Comparison of ENCODE assay signal across 9 cellular contexts in the genomic region with DNA sequence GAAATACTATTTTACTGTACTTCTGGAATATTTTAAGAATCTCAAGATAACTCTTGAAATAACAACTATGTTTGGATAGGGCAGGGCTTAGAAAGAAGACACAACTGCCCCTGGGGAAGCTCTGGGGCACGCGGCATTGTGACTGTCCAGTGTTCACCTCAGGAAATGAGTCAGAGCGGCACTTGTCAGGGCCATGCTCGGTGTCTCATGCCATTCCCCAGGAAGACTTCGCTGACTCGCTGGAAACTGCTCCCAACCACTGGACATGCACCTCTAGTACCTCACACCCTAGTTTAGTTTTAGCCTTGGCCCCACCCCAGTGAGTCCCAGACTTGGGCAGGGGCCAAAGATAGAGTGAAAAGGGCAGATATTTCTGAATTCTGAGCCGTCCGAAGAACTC.
DNase-seq lines count a peak whose midpoint lies in the region; ATAC-seq, FAIRE-seq and TF ChIP-seq lines count a peak whose summit lies in the region.
"Had no signal": no experiment of that assay in that cellular context is flagged by ENCODE, and none has a peak within 500 bp of the region (broad histone marks: within the 10 kb centered on the region; RNA-seq: fewer than 3 reads in every experiment).

No MANE protein-coding gene starts in this region.

- no peak for TF ChIP-seq RAD21 in K562 (CRISPR knock-in tag; conservative IDR thresholded peaks at IDR 0.05 in 1 of 2, IDR thresholded peaks at IDR 0.05 in 1 of 2)

- H3K9me1 ChIP-seq in K562 (ENCODE audit: control insufficient read depth, insufficient read depth, low read length), result peaks cover 5% of the 10 kb centered on the region

- H3K9me3 ChIP-seq in K562 (replicated peaks; ENCODE audit: control insufficient read depth, insufficient read depth, low read depth, low read length) (no peaks in the 10 kb centered on the region), tibial artery (no peaks in the 10 kb centered on the region)

- CTCF ChIA-PET in K562 (lab: Yijun Ruan, JAX; ENCODE audit: low intra/inter-chr PET ratio), result no interaction called here

- H3K27me3 ChIP-seq in K562 (ENCODE audit: control insufficient read depth in 2 of 2, insufficient read depth in 2 of 2, low read length in 2 of 2) (no peaks in the 10 kb centered on the region), tibial artery (no peaks in the 10 kb centered on the region)

- intact Hi-C loops in K562 (cut with micrococcal nuclease) (no loop called here), tibial artery (cut with DNase I; ENCODE audit: low total_unique reads) (loop anchor here (2.0 to 10.0 kb wide), 2 partner anchors 51 to 73 kb away; no protein-coding TSS in a partner anchor)

- WGBS in K562 (ENCODE audit: insufficient coverage, low coverage, missing lambda C conversion rate), result 61% methylated on average over 6 of the region's 8 CpGs

- ATAC-seq in K562 (no peak; the same call in 2 of the 3 replicates), HG03457 (IDR thresholded peaks at IDR 0.05; ENCODE audit: unreplicated experiment) (no peak)

- no peak overlapping the region for H3K4me3 ChIP-seq in K562
- no peak overlapping the region for H3K4me3 ChIP-seq in tibial artery

- H3K36me3 ChIP-seq in K562 (ENCODE audit: control insufficient read depth, insufficient read depth, low read length), result peaks cover 3% of the 10 kb centered on the region; the same call in 1 of the 3 replicates
- no peaks in the 10 kb centered on the region for H3K36me3 ChIP-seq in tibial artery

- TF ChIP-seq EP300 in K562 (IDR thresholded peaks at IDR 0.05; ENCODE audit: low read length), result no peak

- TF ChIP-seq CTCF in K562 (IDR thresholded peaks at IDR 0.05 in 2 of 3, conservative IDR thresholded peaks at IDR 0.05 in 1 of 3; ENCODE audit: insufficient read depth in 2 of 3, low read depth in 1 of 3, low read length in 3 of 3) (no peak), tibial artery (IDR thresholded peaks at IDR 0.05) (no peak)

- no peaks in the 10 kb centered on the region for H4K20me1 ChIP-seq in K562 (replicated peaks; ENCODE audit: control insufficient read depth, insufficient read depth, low read length)

- H3K4me1 ChIP-seq in K562 (replicated peaks in 1 of 2; ENCODE audit: control insufficient read depth in 2 of 2, insufficient read depth in 2 of 2, low read length in 2 of 2), result peaks cover 10 to 12% of the 10 kb centered on the region in 2 experiments; a peak in 2 of 5 replicates
- peaks cover 5 to 51% (median 38%) of the 10 kb centered on the region in 4 donors for H3K4me1 ChIP-seq in tibial artery

- POLR2A ChIA-PET in K562 (lab: Yijun Ruan, JAX), result no interaction called here

- H2AFZ ChIP-seq in K562 (ENCODE audit: low read depth, low read length), result no peak overlapping the region

- in situ Hi-C loops in K562 (cut with MboI), result no loop called here

- no peak for TF ChIP-seq POLR2A in K562 (conservative IDR thresholded peaks at IDR 0.05)

- no peak for FAIRE-seq in K562 (lab: Jason Lieb, UNC)

- H3K27ac ChIP-seq in K562 (ENCODE audit: extremely low read depth, low read depth, low read length) (no peak overlapping the region), tibial artery (peak overlapping the region; percentile 8 to 33)

- H3K4me2 ChIP-seq in K562 (ENCODE audit: insufficient read depth, low read length), result no peak overlapping the region

- no peak overlapping the region for H3K9ac ChIP-seq in K562 (ENCODE audit: insufficient read depth in 1 of 2, low read depth in 2 of 2, low read length in 2 of 2)

- no TSS peak for BruUV-seq in K562 (replicated peaks; lab: Mats Ljungman, UMichigan)

- no peaks in the 10 kb centered on the region for H3K79me2 ChIP-seq in K562 (ENCODE audit: control insufficient read depth, insufficient read depth, low read length)

- DNase-seq in LHCN-M2 (ENCODE audit: low read depth) (peak; percentile 66), K562 (ENCODE audit: extremely low read depth in 1 of 4, low spot score in 3 of 4) (peak in 1 of 4 experiments; percentile 11), islet precursor cell (peak; percentile 88), tibial artery (peak; percentile 42 to 73), NCI-H2171 treated with DMSO at 0.1 percent for 48 hours (lab: John Stamatoyannopoulos, UW) (no peak), GM19240 (ENCODE audit: insufficient read length, low spot score) (no peak)
- DNase-seq: activated B cell treated with CpG ODN at 0.5 μM for 24 hours, NCI-H2081 had no signal

TF ChIP-seq in K562, 482 proteins besides CTCF, POLR2A, EP300 and RAD21 (continues in another document):
- no peak for TF ChIP-seq FOXP1 (CRISPR knock-in tag; IDR thresholded peaks at IDR 0.05)
- TF ChIP-seq, protein P1, sequence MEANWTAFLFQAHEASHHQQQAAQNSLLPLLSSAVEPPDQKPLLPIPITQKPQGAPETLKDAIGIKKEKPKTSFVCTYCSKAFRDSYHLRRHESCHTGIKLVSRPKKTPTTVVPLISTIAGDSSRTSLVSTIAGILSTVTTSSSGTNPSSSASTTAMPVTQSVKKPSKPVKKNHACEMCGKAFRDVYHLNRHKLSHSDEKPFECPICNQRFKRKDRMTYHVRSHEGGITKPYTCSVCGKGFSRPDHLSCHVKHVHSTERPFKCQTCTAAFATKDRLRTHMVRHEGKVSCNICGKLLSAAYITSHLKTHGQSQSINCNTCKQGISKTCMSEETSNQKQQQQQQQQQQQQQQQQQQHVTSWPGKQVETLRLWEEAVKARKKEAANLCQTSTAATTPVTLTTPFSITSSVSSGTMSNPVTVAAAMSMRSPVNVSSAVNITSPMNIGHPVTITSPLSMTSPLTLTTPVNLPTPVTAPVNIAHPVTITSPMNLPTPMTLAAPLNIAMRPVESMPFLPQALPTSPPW (CRISPR knock-in tag; IDR thresholded peaks at IDR 0.05), result no peak
- 0 out of 2 replicates have a peak, but pooled peaks have one; percentile 4 for TF ChIP-seq NFIC (IDR thresholded peaks at IDR 0.05)
- no peak for TF ChIP-seq MAZ (CRISPR knock-in tag; conservative IDR thresholded peaks at IDR 0.05 in 1 of 2, IDR thresholded peaks at IDR 0.05 in 1 of 2)
- TF ChIP-seq, protein P2, sequence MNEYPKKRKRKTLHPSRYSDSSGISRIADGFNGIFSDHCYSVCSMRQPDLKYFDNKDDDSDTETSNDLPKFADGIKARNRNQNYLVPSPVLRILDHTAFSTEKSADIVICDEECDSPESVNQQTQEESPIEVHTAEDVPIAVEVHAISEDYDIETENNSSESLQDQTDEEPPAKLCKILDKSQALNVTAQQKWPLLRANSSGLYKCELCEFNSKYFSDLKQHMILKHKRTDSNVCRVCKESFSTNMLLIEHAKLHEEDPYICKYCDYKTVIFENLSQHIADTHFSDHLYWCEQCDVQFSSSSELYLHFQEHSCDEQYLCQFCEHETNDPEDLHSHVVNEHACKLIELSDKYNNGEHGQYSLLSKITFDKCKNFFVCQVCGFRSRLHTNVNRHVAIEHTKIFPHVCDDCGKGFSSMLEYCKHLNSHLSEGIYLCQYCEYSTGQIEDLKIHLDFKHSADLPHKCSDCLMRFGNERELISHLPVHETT (CRISPR knock-in tag; conservative IDR thresholded peaks at IDR 0.05 in 1 of 2, IDR thresholded peaks at IDR 0.05 in 1 of 2), result no peak
- peak; percentile 76 for TF ChIP-seq FOSL1 (tag; conservative IDR thresholded peaks at IDR 0.05)
- TF ChIP-seq, protein P3, sequence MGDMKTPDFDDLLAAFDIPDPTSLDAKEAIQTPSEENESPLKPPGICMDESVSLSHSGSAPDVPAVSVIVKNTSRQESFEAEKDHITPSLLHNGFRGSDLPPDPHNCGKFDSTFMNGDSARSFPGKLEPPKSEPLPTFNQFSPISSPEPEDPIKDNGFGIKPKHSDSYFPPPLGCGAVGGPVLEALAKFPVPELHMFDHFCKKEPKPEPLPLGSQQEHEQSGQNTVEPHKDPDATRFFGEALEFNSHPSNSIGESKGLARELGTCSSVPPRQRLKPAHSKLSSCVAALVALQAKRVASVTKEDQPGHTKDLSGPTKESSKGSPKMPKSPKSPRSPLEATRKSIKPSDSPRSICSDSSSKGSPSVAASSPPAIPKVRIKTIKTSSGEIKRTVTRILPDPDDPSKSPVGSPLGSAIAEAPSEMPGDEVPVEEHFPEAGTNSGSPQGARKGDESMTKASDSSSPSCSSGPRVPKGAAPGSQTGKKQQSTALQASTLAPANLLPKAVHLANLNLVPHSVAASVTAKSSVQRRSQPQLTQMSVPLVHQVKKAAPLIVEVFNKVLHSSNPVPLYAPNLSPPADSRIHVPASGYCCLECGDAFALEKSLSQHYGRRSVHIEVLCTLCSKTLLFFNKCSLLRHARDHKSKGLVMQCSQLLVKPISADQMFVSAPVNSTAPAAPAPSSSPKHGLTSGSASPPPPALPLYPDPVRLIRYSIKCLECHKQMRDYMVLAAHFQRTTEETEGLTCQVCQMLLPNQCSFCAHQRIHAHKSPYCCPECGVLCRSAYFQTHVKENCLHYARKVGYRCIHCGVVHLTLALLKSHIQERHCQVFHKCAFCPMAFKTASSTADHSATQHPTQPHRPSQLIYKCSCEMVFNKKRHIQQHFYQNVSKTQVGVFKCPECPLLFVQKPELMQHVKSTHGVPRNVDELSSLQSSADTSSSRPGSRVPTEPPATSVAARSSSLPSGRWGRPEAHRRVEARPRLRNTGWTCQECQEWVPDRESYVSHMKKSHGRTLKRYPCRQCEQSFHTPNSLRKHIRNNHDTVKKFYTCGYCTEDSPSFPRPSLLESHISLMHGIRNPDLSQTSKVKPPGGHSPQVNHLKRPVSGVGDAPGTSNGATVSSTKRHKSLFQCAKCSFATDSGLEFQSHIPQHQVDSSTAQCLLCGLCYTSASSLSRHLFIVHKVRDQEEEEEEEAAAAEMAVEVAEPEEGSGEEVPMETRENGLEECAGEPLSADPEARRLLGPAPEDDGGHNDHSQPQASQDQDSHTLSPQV (IDR thresholded peaks at IDR 0.05), result no peak
- TF ChIP-seq, protein P4, sequence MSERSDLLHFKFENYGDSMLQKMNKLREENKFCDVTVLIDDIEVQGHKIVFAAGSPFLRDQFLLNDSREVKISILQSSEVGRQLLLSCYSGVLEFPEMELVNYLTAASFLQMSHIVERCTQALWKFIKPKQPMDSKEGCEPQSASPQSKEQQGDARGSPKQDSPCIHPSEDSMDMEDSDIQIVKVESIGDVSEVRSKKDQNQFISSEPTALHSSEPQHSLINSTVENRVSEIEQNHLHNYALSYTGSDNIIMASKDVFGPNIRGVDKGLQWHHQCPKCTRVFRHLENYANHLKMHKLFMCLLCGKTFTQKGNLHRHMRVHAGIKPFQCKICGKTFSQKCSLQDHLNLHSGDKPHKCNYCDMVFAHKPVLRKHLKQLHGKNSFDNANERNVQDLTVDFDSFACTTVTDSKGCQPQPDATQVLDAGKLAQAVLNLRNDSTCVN (CRISPR knock-in tag; IDR thresholded peaks at IDR 0.05), result no peak
- no peak for TF ChIP-seq ZNF408 (CRISPR knock-in tag; IDR thresholded peaks at IDR 0.05; ENCODE audit: low read depth)

Comparison
In these comparisons a context has a peak if more than half of its experiments do, and no peak if none do; other contexts are left out.
1. DNase-seq: peak in LHCN-M2 (single experiment), islet precursor cell (single experiment) and tibial artery (2 of 2); none in NCI-H2171 treated with DMSO at 0.1 percent for 48 hours (single experiment) and GM19240 (single experiment).